ENCODE assay signal across 8 cellular contexts in the genomic region with DNA sequence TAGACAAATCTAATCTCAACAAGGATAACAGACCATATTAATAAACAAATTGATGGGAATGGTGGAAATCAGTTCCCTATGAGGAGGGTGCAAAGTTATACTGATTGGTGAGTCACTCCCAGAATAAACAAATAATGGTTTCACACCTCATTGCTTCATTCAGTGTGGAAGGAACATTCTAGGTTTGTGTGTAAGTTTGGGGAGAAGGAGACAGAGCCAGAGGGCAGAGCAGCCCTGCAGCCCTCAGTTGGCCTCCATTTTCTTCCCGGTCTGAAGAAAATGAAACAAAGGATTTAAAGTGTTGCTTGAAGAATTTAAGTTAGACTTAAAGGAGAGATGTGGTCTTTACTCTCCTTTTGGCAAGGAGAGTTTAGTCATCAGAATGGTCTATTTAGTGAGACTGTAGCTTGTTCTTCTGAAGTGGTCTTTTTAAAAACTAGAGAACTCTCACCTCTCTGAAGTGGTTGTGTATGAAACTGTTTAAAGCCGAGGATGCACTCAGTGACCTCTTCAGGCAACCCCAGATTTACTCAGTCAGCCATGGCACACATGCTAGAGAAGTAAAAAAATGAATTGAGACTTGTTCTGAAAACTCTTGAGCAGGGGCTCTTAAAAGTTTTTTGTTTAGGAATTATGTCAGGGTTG. TPM values are rescaled to one million over a fixed set of nuclear protein-coding genes. Genes with fewer than 3 reads are reported as not detected.
A peak's percentile ranks its signal among the peaks of the same experiment; 100 is the strongest.
DNase-seq lines count a peak whose midpoint lies in the region; ATAC-seq, FAIRE-seq and TF ChIP-seq lines count a peak whose summit lies in the region.

No MANE protein-coding gene starts in this region.

- no TSS peak for BruUV-seq in HepG2 (replicated peaks; lab: Mats Ljungman, UMichigan)

- H3K4me3 ChIP-seq in HepG2 (replicated peaks in 1 of 3; ENCODE audit: insufficient read depth in 1 of 3, low read depth in 2 of 3, low read length in 3 of 3), result no peak overlapping the region

- POLR2A ChIA-PET in T-cell (lab: Charles Lee) (interaction anchor here (0.6 to 3.5 kb wide), 10 partner anchors 10 to 66 kb away, joined by 3 to 20 read pairs (median 8); no protein-coding TSS in a partner anchor), HepG2 (lab: Yijun Ruan, JAX) (no interaction called here)

- H3K4me1 Mint-ChIP-seq in T-cell, result peaks cover 19 to 62% (median 20%) of the 10 kb centered on the region in 3 donors

- no peaks in the 10 kb centered on the region for H3K9me3 Mint-ChIP-seq in T-cell

- TF ChIP-seq EP300 in HepG2 (IDR thresholded peaks at IDR 0.05; ENCODE audit: low read depth in 2 of 2, low read length in 2 of 2) (no peak), HepG2 (CRISPR knock-in tag; IDR thresholded peaks at IDR 0.05; ENCODE audit: borderline replicate concordance) (no peak)

- no peak for TF ChIP-seq RAD21 in HepG2 (CRISPR knock-in tag; IDR thresholded peaks at IDR 0.05)

- H3K4me3 Mint-ChIP-seq in T-cell, result no peak overlapping the region

- no peaks in the 10 kb centered on the region for H3K9me3 ChIP-seq in HepG2 (ENCODE audit: low read length)

- no peak overlapping the region for H3K4me2 ChIP-seq in HepG2 (ENCODE audit: low read depth, low read length)

- H3K27ac Mint-ChIP-seq in T-cell, result no peak overlapping the region

- peaks cover 5 to 27% of the 10 kb centered on the region in 2 experiments; a peak in 4 of 5 replicates for H3K27me3 ChIP-seq in HepG2 (ENCODE audit: control insufficient read depth in 1 of 2, insufficient read depth in 2 of 2, low read length in 2 of 2)

- no peak for TF ChIP-seq CTCF in HepG2 (CRISPR knock-in tag; IDR thresholded peaks at IDR 0.05)

- in situ Hi-C loops in HepG2 (cut with HindIII; ENCODE audit: extremely low pct_ligation_motif_present, low pct_unique_long_range_greater_than_20kb), result no loop called here

- H3K4me1 ChIP-seq in HepG2 (ENCODE audit: insufficient read depth, low read length), result no peaks in the 10 kb centered on the region

- FAIRE-seq in HepG2 (lab: Jason Lieb, UNC), result no peak

- no peak overlapping the region for H3K9ac ChIP-seq in HepG2 (ENCODE audit: insufficient read depth, low read depth, low read length)

- intact Hi-C loops in HepG2 (cut with micrococcal nuclease; ENCODE audit: unreplicated experiment), result no loop called here

- H2AFZ ChIP-seq in HepG2 (ENCODE audit: low read length), result no peak overlapping the region

- H3K36me3 Mint-ChIP-seq in T-cell, result peaks cover 44% of the 10 kb centered on the region

- H3K27me3 Mint-ChIP-seq in T-cell, result no peaks in the 10 kb centered on the region

- peak; percentile 53 for DNase-seq in activated CD8-positive, alpha-beta memory T cell treated with anti-CD3 and anti-CD28 coated beads, Interleukin-2, amount 50 U/mL, for 48 hours
- DNase-seq in activated CD8-positive, alpha-beta memory T cell treated with anti-CD3 and anti-CD28 coated beads for 24 hours, result no peak
- DNase-seq in T-cell, result peak in 6 of 34 experiments; percentile 43 to 70 (median 48)
- peak; percentile 35 for DNase-seq in stimulated activated naive CD4-positive, alpha-beta T cell treated with Interleukin-2 at 50 U/mL for 16 hours (lab: John Stamatoyannopoulos, UW)
- no peak for DNase-seq in NCI-H1105 (lab: John Stamatoyannopoulos, UW)
- no peak for DNase-seq in HepG2 (ENCODE audit: low spot score)
- no peak for DNase-seq in cerebellar nuclear complex (lab: John Stamatoyannopoulos, UW)

- H3K36me3 ChIP-seq in HepG2 (replicated peaks in 1 of 2; ENCODE audit: control insufficient read depth in 1 of 2, insufficient read depth in 2 of 2, low read length in 2 of 2), result no peaks in the 10 kb centered on the region

- H3K27ac ChIP-seq in HepG2 (ENCODE audit: extremely low read length, insufficient read depth, low read length), result no peak overlapping the region

- no peaks in the 10 kb centered on the region for H3K79me2 ChIP-seq in HepG2 (ENCODE audit: insufficient read depth, low read length)

- no peaks in the 10 kb centered on the region for H4K20me1 ChIP-seq in HepG2 (ENCODE audit: insufficient read depth, low read length)

- TF ChIP-seq POLR2A in HepG2 (IDR thresholded peaks at IDR 0.05; ENCODE audit: insufficient read depth in 1 of 2, low read depth in 2 of 2, low read length in 2 of 2), result no peak

- CTCF ChIA-PET in T-cell (lab: Charles Lee) (interaction anchor here (0.7 to 2.4 kb wide), 14 partner anchors 8 to 126 kb away, joined by 3 to 22 read pairs (median 5); no protein-coding TSS in a partner anchor), HepG2 (lab: Yijun Ruan, JAX; ENCODE audit: low intra/inter-chr PET ratio, low total read pairs) (no interaction called here)

- ATAC-seq in HG02870 (IDR thresholded peaks at IDR 0.05; ENCODE audit: unreplicated experiment) (peak; percentile 70), T-cell (replicated peaks in 1 of 4) (peak; percentile 68 to 76 (median 72)), HepG2 (no peak)

- 0% methylated on average over 2 of the region's 2 CpGs for WGBS in HepG2 (ENCODE audit: low lambda C conversion rate)

TF ChIP-seq in HepG2, 621 proteins besides CTCF, POLR2A, EP300 and RAD21 (continues in another document):
- no peak for TF ChIP-seq HOXA9 (CRISPR knock-in tag; IDR thresholded peaks at IDR 0.05; ENCODE audit: borderline replicate concordance)
- TF ChIP-seq PCBP1 (IDR thresholded peaks at IDR 0.05; ENCODE audit: borderline replicate concordance, low read depth, low read length), result no peak
- TF ChIP-seq KAT2B (IDR thresholded peaks at IDR 0.05; ENCODE audit: borderline replicate concordance, low read depth, low read length), result no peak
- TF ChIP-seq ZNF652 (CRISPR knock-in tag; IDR thresholded peaks at IDR 0.05; ENCODE audit: borderline replicate concordance, low read depth), result no peak
- no peak for TF ChIP-seq ZNF615 (CRISPR knock-in tag; IDR thresholded peaks at IDR 0.05; ENCODE audit: borderline replicate concordance)
- no peak for TF ChIP-seq POLR2AphosphoS5 (IDR thresholded peaks at IDR 0.05; ENCODE audit: low read depth, low read length)
- TF ChIP-seq SIN3A (IDR thresholded peaks at IDR 0.05; ENCODE audit: borderline replicate concordance, low read depth, low read length), result no peak
- no peak for TF ChIP-seq ZKSCAN1 (IDR thresholded peaks at IDR 0.05; ENCODE audit: low read length)
- no peak for TF ChIP-seq ZGPAT (CRISPR knock-in tag; IDR thresholded peaks at IDR 0.05)
- TF ChIP-seq ZFP36L2 (CRISPR knock-in tag; IDR thresholded peaks at IDR 0.05), result no peak
- no peak for TF ChIP-seq CHCHD3 (CRISPR knock-in tag; IDR thresholded peaks at IDR 0.05)
- no peak for TF ChIP-seq MTA3 (CRISPR knock-in tag; IDR thresholded peaks at IDR 0.05)
- TF ChIP-seq FOSL2 (CRISPR knock-in tag; IDR thresholded peaks at IDR 0.05), result no peak

RNA-seq across cellular contexts. Expression of gene IKZF1, which starts 27.2 kb away (rescaled TPM):
- total RNA-seq in T-cell (100 to 1,000 TPM; 429 to 525 (median 494) TPM), HepG2 (2016; rRNA removed; fragmentation: Illumina TruSeq; extraction: Trizol) (not detected in 2 replicates)
- total RNA-seq in HepG2 (2016; cell fraction: cytosol; rRNA removed; fragmentation: Illumina TruSeq; extraction: Trizol; ENCODE audit: low read depth), result not detected in 2 replicates
- total RNA-seq in HepG2 (2016; cell fraction: insoluble cytoplasmic fraction; rRNA removed; fragmentation: Illumina TruSeq; extraction: Trizol), result not detected in 2 replicates
- not detected in 2 replicates for total RNA-seq in HepG2 (2016; cell fraction: membrane; rRNA removed; fragmentation: Illumina TruSeq; extraction: Trizol)
- total RNA-seq in HepG2 (2016; cell fraction: nucleus; rRNA removed; fragmentation: Illumina TruSeq; extraction: Trizol), result not detected in 2 replicates
- polyA plus RNA-seq in HepG2 (2011; rRNA removed), result not detected in 2 replicates
- polyA plus RNA-seq in HepG2 (2011; cell fraction: cytosol; rRNA removed), result 0.01 TPM in 1 of 2 replicates, not detected in the other
- not detected in 2 replicates for polyA plus RNA-seq in HepG2 (2011; cell fraction: nucleus; rRNA removed)
- not detected in 2 replicates for polyA plus RNA-seq in HepG2 (2012)
- not detected in 2 replicates for polyA plus RNA-seq in HepG2 (2016; cell fraction: cytosol; fragmentation: Illumina TruSeq; extraction: Trizol; ENCODE audit: low read depth)
- not detected in 2 replicates for polyA plus RNA-seq in HepG2 (2016; cell fraction: insoluble cytoplasmic fraction; fragmentation: Illumina TruSeq; extraction: Trizol; ENCODE audit: low read depth)
- not detected in 2 replicates for polyA plus RNA-seq in HepG2 (2016; cell fraction: membrane; fragmentation: Illumina TruSeq; extraction: Trizol; ENCODE audit: low read depth)
- polyA plus RNA-seq in HepG2 (2016; cell fraction: nucleus; fragmentation: Illumina TruSeq; extraction: Trizol; ENCODE audit: insufficient read depth, low read depth), result not detected in 2 replicates
- 0.06 and 0.23 TPM in 2 replicates for polyA minus RNA-seq in HepG2 (2011; rRNA and poly(A)+ RNA removed; ENCODE audit: low replicate concordance)
- polyA minus RNA-seq in HepG2 (2011; cell fraction: cytosol; rRNA and poly(A)+ RNA removed), result not detected in 2 replicates
- not detected in 2 replicates for polyA minus RNA-seq in HepG2 (2011; cell fraction: nucleus; rRNA and poly(A)+ RNA removed)

Comparison
In these comparisons a context has a peak if more than half of its experiments do, and no peak if none do; other contexts are left out.
1. DNase-seq: peak in activated CD8-positive, alpha-beta memory T cell treated with anti-CD3 and anti-CD28 coated beads, Interleukin-2, amount 50 U/mL, for 48 hours (single experiment) and stimulated activated naive CD4-positive, alpha-beta T cell treated with Interleukin-2 at 50 U/mL for 16 hours (single experiment); none in activated CD8-positive, alpha-beta memory T cell treated with anti-CD3 and anti-CD28 coated beads for 24 hours (single experiment), NCI-H1105 (single experiment), HepG2 (single experiment) and cerebellar nuclear complex (0 of 2).
2. RNA of gene IKZF1, which starts 27.2 kb away (total RNA-seq): 429 to 525 TPM in T-cell; not detected in HepG2; every median in the first group is over 100 times any median in the second.